2 cellular contexts compared by ENCODE assay signal in genomic region chr16:11047939-11048500, GRCh38.
TF ChIP-seq lines count a peak whose summit lies in the region.

No MANE protein-coding gene starts in this region.

TF ChIP-seq in GM23338, 12 proteins besides CTCF, POLR2A, EP300 and RAD21:
- no peak for TF ChIP-seq ZNF114 (CRISPR knock-in tag; IDR thresholded peaks at IDR 0.05)
- no peak for TF ChIP-seq POLR2AphosphoS5 (IDR thresholded peaks at IDR 0.05; ENCODE audit: low read depth)
- TF ChIP-seq EZH2 (IDR thresholded peaks at IDR 0.05; ENCODE audit: low read depth, unreplicated experiment): no peak
- no peak for TF ChIP-seq ETS1 (IDR thresholded peaks at IDR 0.05)
- no peak for TF ChIP-seq NANOG (IDR thresholded peaks at IDR 0.05; ENCODE audit: borderline replicate concordance)
- TF ChIP-seq REST (IDR thresholded peaks at IDR 0.05; ENCODE audit: unreplicated experiment): no peak
- TF ChIP-seq ZNF331 (CRISPR knock-in tag; IDR thresholded peaks at IDR 0.05; ENCODE audit: low read depth): no peak
- TF ChIP-seq EZH2phosphoT487 (IDR thresholded peaks at IDR 0.05; ENCODE audit: unreplicated experiment): no peak
- no peak for TF ChIP-seq ZNF462 (CRISPR knock-in tag; IDR thresholded peaks at IDR 0.05)
- TF ChIP-seq STAT1 (IDR thresholded peaks at IDR 0.05; ENCODE audit: unreplicated experiment): no peak
- no peak for TF ChIP-seq JUNB (IDR thresholded peaks at IDR 0.05; ENCODE audit: unreplicated experiment)
- no peak for TF ChIP-seq CREB1 (CRISPR knock-in tag; IDR thresholded peaks at IDR 0.05; ENCODE audit: low read depth)

TF ChIP-seq in H1, 55 proteins besides CTCF, POLR2A, EP300 and RAD21:
- no peak for TF ChIP-seq SRF (IDR thresholded peaks at IDR 0.05; ENCODE audit: low read depth, low read length)
- no peak for TF ChIP-seq CHD1 (IDR thresholded peaks at IDR 0.05; ENCODE audit: low read depth, low read length)
- TF ChIP-seq ASH2L (IDR thresholded peaks at IDR 0.05; ENCODE audit: low read length): no peak
- no peak for TF ChIP-seq GTF2F1 (IDR thresholded peaks at IDR 0.05; ENCODE audit: borderline replicate concordance, low read depth, low read length)
